In genomic region chr1:4666683-4667082, GRCh38 we compare ENCODE assay signal across 9 cellular contexts. TPM values are rescaled to one million over a fixed set of nuclear protein-coding genes. Genes with fewer than 3 reads are reported as not detected.
DNase-seq lines count a peak whose midpoint lies in the region; ATAC-seq lines count a peak whose summit lies in the region.
"Had no signal": no experiment of that assay in that cellular context is flagged by ENCODE, and none has a peak within 500 bp of the region (broad histone marks: within the 10 kb centered on the region; RNA-seq: fewer than 3 reads in every experiment).

No MANE protein-coding gene starts in this region.

- peak; percentile 62 for ATAC-seq in esophagus mucosa

- H3K27ac ChIP-seq in angular gyrus (ENCODE audit: low read depth, low read length): peak overlapping the region; percentile 29

- DNase-seq in A172 (ENCODE audit: low spot score): peak; percentile 16
- DNase-seq in EH (ENCODE audit: low read depth): peak; percentile 83
- peak; percentile 27 for DNase-seq in H4 (ENCODE audit: low spot score)
- peak; percentile 94 for DNase-seq in RPMI7951 (ENCODE audit: low read depth)
- DNase-seq in iris pigment epithelial cell (ENCODE audit: low read depth): peak; percentile 23

RNA-seq across cellular contexts. Expression of gene AJAP1, which starts 12.3 kb away (rescaled TPM):
- not detected in 2 replicates for total RNA-seq in A172 (2014; rRNA removed; shearing (Covaris generic))
- 3.6 and 6.1 TPM in 2 replicates for total RNA-seq in H4 (2014; rRNA removed; shearing (Covaris generic))
- 2.2 TPM in 2 replicates for total RNA-seq in RPMI7951 (2014; rRNA removed; shearing (Covaris generic))
- total RNA-seq in esophagus mucosa: 0.44 TPM
- total RNA-seq: B cell, GM12878 had no signal

Comparison
In these comparisons a context has a peak if more than half of its experiments do, and no peak if none do; other contexts are left out.
1. Peak in every context shown above with its lines: DNase-seq, ATAC-seq and H3K27ac ChIP-seq.
2. DNase-seq: peak in every context shown above with its lines; median percentile 94 in RPMI7951; 83 in EH; 27 in H4; 23 in iris pigment epithelial cell; 16 in A172.